ENCODE assay signal across 20 cellular contexts in genomic region chr17:50837286-50837979, GRCh38. TPM values are rescaled to one million over a fixed set of nuclear protein-coding genes. Genes with fewer than 3 reads are reported as not detected.
A peak's percentile ranks its signal among the peaks of the same experiment; 100 is the strongest.
DNase-seq lines count a peak whose midpoint lies in the region; ATAC-seq and TF ChIP-seq lines count a peak whose summit lies in the region.
"Had no signal": no experiment of that assay in that cellular context is flagged by ENCODE, and none has a peak within 500 bp of the region (broad histone marks: within the 10 kb centered on the region; RNA-seq: fewer than 3 reads in every experiment).

No MANE protein-coding gene starts in this region.

- H3K4me3 Mint-ChIP-seq in CD14-positive monocyte = no peak overlapping the region
- no peak overlapping the region for H3K4me3 Mint-ChIP-seq in nephron
- H3K4me3 Mint-ChIP-seq: CD8-positive, alpha-beta memory T cell had no signal

- H3K36me3 Mint-ChIP-seq in CD14-positive monocyte (no peaks in the 10 kb centered on the region), nephron (ENCODE audit: low read depth) (no peaks in the 10 kb centered on the region)
- H3K36me3 Mint-ChIP-seq: CD8-positive, alpha-beta memory T cell had no signal

- H3K9ac ChIP-seq in HUES64 (ENCODE audit: low read depth, low read length) = no peak overlapping the region

- H3K36me3 ChIP-seq in HUES64 (ENCODE audit: insufficient read depth, low read length) (no peaks in the 10 kb centered on the region), esophagus muscularis mucosa (no peaks in the 10 kb centered on the region)
- H3K36me3 ChIP-seq: SJCRH30 had no signal

- ATAC-seq in GM19395 (IDR thresholded peaks at IDR 0.05; ENCODE audit: unreplicated experiment) = no peak

- H3K4me1 Mint-ChIP-seq in CD14-positive monocyte = peaks cover 5% of the 10 kb centered on the region
- peaks cover 40% of the 10 kb centered on the region for H3K4me1 Mint-ChIP-seq in nephron

- TF ChIP-seq POLR2A in esophagus muscularis mucosa (IDR thresholded peaks at IDR 0.05; ENCODE audit: low read depth) = no peak

- no peak overlapping the region for H3K27ac Mint-ChIP-seq in CD14-positive monocyte
- H3K27ac Mint-ChIP-seq in nephron = peak overlapping the region in 2 of 3 experiments; percentile 46 to 89

- H3K9me3 Mint-ChIP-seq in CD14-positive monocyte (no peaks in the 10 kb centered on the region), nephron (no peaks in the 10 kb centered on the region)
- H3K9me3 Mint-ChIP-seq: CD8-positive, alpha-beta memory T cell had no signal

- TF ChIP-seq CTCF in CD14-positive monocyte (IDR thresholded peaks at IDR 0.05) = no peak
- no peak for TF ChIP-seq CTCF in dorsolateral prefrontal cortex (IDR thresholded peaks at IDR 0.05 in 54 of 56, conservative IDR thresholded peaks at IDR 0.05 in 2 of 56; ENCODE audit: low read depth in 1 of 56, partially characterized antibody in 56 of 56)
- no peak for TF ChIP-seq CTCF in nephron (IDR thresholded peaks at IDR 0.05; ENCODE audit: unreplicated experiment in 3 of 3)
- TF ChIP-seq CTCF in esophagus muscularis mucosa (IDR thresholded peaks at IDR 0.05) = no peak

- H3K9me3 ChIP-seq in HUES64 (ENCODE audit: insufficient read depth, low read depth, low read length) (no peaks in the 10 kb centered on the region), esophagus muscularis mucosa (no peaks in the 10 kb centered on the region)
- H3K9me3 ChIP-seq: SJCRH30 had no signal

- no peaks in the 10 kb centered on the region for H3K27me3 ChIP-seq in HUES64 (ENCODE audit: insufficient read depth, low read length)
- H3K27me3 ChIP-seq in dorsolateral prefrontal cortex = no peaks in the 10 kb centered on the region
- peaks cover 0 to 22% (median 0%) of the 10 kb centered on the region in 4 donors for H3K27me3 ChIP-seq in esophagus muscularis mucosa

- WGBS in HUES64 = 86% methylated on average over 7 of the region's 7 CpGs
- 96% methylated on average over 4 of the region's 7 CpGs for WGBS in esophagus muscularis mucosa

- TF ChIP-seq EP300 in esophagus muscularis mucosa (IDR thresholded peaks at IDR 0.05) = no peak

- peak; percentile 30 for DNase-seq in CD14-positive monocyte (ENCODE audit: low spot score)
- DNase-seq in dorsolateral prefrontal cortex = no peak
- DNase-seq in NOMO-1 treated with DMSO at 0.1 percent for 48 hours (lab: John Stamatoyannopoulos, UW; ENCODE audit: unreplicated experiment) = no peak
- no peak for DNase-seq in NCI-H82 treated with DMSO at 0.1 percent for 48 hours (lab: John Stamatoyannopoulos, UW; ENCODE audit: unreplicated experiment)
- DNase-seq in esophagus muscularis mucosa (ENCODE audit: extremely low spot score) = no peak
- DNase-seq: CD8-positive, alpha-beta memory T cell; DMS79; NCI-H187; NCI-H526 treated with DMSO at 0.1 percent for 48 hours; NK-92 treated with Interleukin-12 subunit alpha and Interleukin-12 subunit beta, amount 100 ng/mL, for 24 hours; OCI-M1; SJCRH30 had no signal

- H3K27ac ChIP-seq in HUES64 (ENCODE audit: low read depth, low read length) (peak overlapping the region; percentile 71; the same call in 1 of the 2 replicates), dorsolateral prefrontal cortex (peak overlapping the region in 58 of 59 donors; percentile 72 to 99 (median 95)), esophagus muscularis mucosa (replicated peaks in 1 of 4) (peak overlapping the region in 1 of 4 donors; percentile 33)
- H3K27ac ChIP-seq: RWPE1, SJCRH30 had no signal

- H3K4me1 ChIP-seq in HUES64 (ENCODE audit: insufficient read depth, low read length) (peaks cover 9% of the 10 kb centered on the region), esophagus muscularis mucosa (peaks cover 0 to 25% (median 21%) of the 10 kb centered on the region in 4 donors)

- H3K27me3 Mint-ChIP-seq in CD14-positive monocyte (ENCODE audit: low read depth in 3 of 3) (peaks cover 12 to 20% (median 13%) of the 10 kb centered on the region in 3 donors), nephron (ENCODE audit: low read depth) (peaks cover 19% of the 10 kb centered on the region)

- intact Hi-C loops in CD14-positive monocyte (cut with micrococcal nuclease) = no loop called here
- intact Hi-C loops in dorsolateral prefrontal cortex (cut with DNase I) = no loop called here
- intact Hi-C loops in esophagus muscularis mucosa (cut with DNase I) = no loop called here

- H3K4me3 ChIP-seq in HUES64 (ENCODE audit: low read length) (no peak overlapping the region), dorsolateral prefrontal cortex (no peak overlapping the region), esophagus muscularis mucosa (no peak overlapping the region)
- H3K4me3 ChIP-seq: SJCRH30 had no signal

RNA-seq across cellular contexts. Expression of gene WFIKKN2, which starts 2.0 kb away (rescaled TPM):
- not detected for polyA plus RNA-seq in CD14-positive monocyte
- 0.10 TPM for polyA plus RNA-seq in HUES64 (2013, experiment 1 of 2)
- 0.06 TPM for polyA plus RNA-seq in HUES64 (2013, experiment 2 of 2)
- 10 to 100 TPM in 1 of 120 experiments, 1 to 10 TPM in 40, under 1 TPM in 79; 0.27 to 16.6 (median 0.80) TPM for total RNA-seq in dorsolateral prefrontal cortex
- under 1 TPM; 0.42 to 0.75 (median 0.60) TPM for total RNA-seq in esophagus muscularis mucosa
- total RNA-seq: A172; CD8-positive, alpha-beta memory T cell; H4; LHCN-M2; SJCRH30 had no signal
- polyA plus RNA-seq: BJ; CD8-positive, alpha-beta memory T cell had no signal

RNA-seq across cellular contexts. Expression of gene TOB1, which starts 28.7 kb away (rescaled TPM):
- polyA plus RNA-seq in CD14-positive monocyte = 10 to 100 TPM; 18.5 to 41.0 TPM
- 16.8 TPM for polyA plus RNA-seq in HUES64 (2013, experiment 1 of 2)
- polyA plus RNA-seq in HUES64 (2013, experiment 2 of 2) = 18.9 TPM
- total RNA-seq in dorsolateral prefrontal cortex (10 to 100 TPM; 41.0 to 97.0 (median 58.6) TPM), esophagus muscularis mucosa (10 to 100 TPM; 26.7 to 34.4 (median 31.0) TPM)

Comparison
In these comparisons a context has a peak if more than half of its experiments do, and no peak if none do; other contexts are left out.
1. H3K27ac Mint-ChIP-seq: peak in nephron (2 of 3); none in CD14-positive monocyte (0 of 7).